23 cellular contexts compared by ENCODE assay signal in the genomic region with DNA sequence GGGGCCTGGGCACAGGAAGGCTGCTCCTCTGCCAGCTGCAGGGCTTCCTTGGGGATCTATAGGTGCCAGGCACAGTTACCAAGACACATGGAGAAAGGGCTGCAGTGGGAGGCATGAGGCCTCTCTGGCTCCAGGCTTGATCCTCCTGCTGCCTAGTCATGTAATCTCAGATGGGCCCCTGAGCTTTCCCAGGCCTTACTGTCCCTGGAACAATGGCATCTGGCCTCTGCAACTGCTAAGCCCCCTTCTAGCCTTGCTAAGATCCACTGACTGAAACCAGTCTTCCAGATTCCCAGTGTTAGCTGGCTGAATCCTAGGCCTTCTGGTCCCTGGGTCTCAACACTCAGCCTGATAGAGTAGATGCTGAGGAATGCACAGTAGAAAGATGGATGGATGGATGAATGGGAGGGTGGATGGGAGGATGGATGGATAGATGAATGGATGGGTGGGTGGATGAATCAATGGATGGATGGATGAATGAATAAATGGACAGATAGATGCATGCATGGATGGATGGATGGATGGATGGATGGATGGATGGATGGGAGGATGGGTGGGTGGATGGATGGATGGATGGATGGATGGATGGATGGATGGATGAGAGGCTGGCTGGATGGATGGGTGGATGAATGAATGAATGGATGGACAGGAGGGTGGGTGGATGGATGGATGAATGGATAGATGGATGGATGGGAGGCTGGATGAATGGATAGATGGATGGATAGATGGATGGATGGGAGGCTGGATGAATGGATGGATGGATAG.
"Had no signal": no experiment of that assay in that cellular context is flagged by ENCODE, and none has a peak within 500 bp of the region (broad histone marks: within the 10 kb centered on the region; RNA-seq: fewer than 3 reads in every experiment).

No MANE protein-coding gene starts in this region.

- H3K9ac ChIP-seq: parathyroid adenoma had no signal

- H3K9me3 ChIP-seq: esophagus squamous epithelium, lower lobe of right lung, suprapubic skin, transverse colon, vagina had no signal

- FAIRE-seq: endometrium, keratinocyte had no signal

- H3K27ac ChIP-seq: coronary artery, esophagus squamous epithelium, lower lobe of right lung, parathyroid adenoma, suprapubic skin, transverse colon, vagina had no signal

- H3K79me2 ChIP-seq: parathyroid adenoma had no signal

- H3K4me2 ChIP-seq: smooth muscle cell had no signal

- H2AFZ ChIP-seq: parathyroid adenoma had no signal

- H3K36me3 ChIP-seq: esophagus squamous epithelium, lower lobe of right lung, suprapubic skin, transverse colon, vagina had no signal

- H3K27me3 ChIP-seq: transverse colon, vagina had no signal

- ATAC-seq: effector memory CD8-positive, alpha-beta T cell; left ventricle myocardium superior; lower lobe of right lung; natural killer cell; sciatic nerve; stimulated activated naive CD8-positive, alpha-beta T cell treated with anti-CD3 and anti-CD28 coated beads, Interleukin-15, amount 100 ng/mL, for 72 hours had no signal

- H3K4me1 ChIP-seq: esophagus squamous epithelium, lower lobe of right lung, parathyroid adenoma, suprapubic skin, transverse colon, vagina had no signal

- H3K4me3 ChIP-seq: coronary artery, esophagus squamous epithelium, lower lobe of right lung, smooth muscle cell, suprapubic skin, transverse colon, vagina had no signal

- DNase-seq: dermis blood vessel endothelial cell; effector memory CD8-positive, alpha-beta T cell; erythroblast; esophagus squamous epithelium; foreskin melanocyte; left ventricle myocardium superior; lower lobe of right lung; natural killer cell; stimulated activated CD4-positive, alpha-beta T cell treated with anti-CD3 and anti-CD28 coated beads, Interleukin-12 subunit alpha, Interleukin-12 subunit beta, amount 100 ng/mL, for 4 hours; stimulated activated CD4-positive, alpha-beta T cell treated with anti-CD3 and anti-CD28 coated beads, Interleukin-1b, Interleukin-23, amount 100 ng/mL, for 48 hours; stimulated activated CD4-positive, alpha-beta T cell treated with anti-CD3 and anti-CD28 coated beads, Interleukin-4, amount 100 ng/mL, for 1 hour; stimulated activated CD8-positive, alpha-beta memory T cell treated with anti-CD3 and anti-CD28 coated beads, Interleukin-4, amount 100 ng/mL, for 48 hours; stimulated activated naive CD4-positive, alpha-beta T cell; stimulated activated naive CD8-positive, alpha-beta T cell treated with anti-CD3 and anti-CD28 coated beads, Interleukin-15, amount 100 ng/mL, for 72 hours; transverse colon had no signal
